ENCODE assay signal across 16 cellular contexts in genomic region chr5:148829734-148830133, GRCh38. TPM values are rescaled to one million over a fixed set of nuclear protein-coding genes. Genes with fewer than 3 reads are reported as not detected.
DNase-seq lines count a peak whose midpoint lies in the region; ATAC-seq, FAIRE-seq and TF ChIP-seq lines count a peak whose summit lies in the region.
"Had no signal": no experiment of that assay in that cellular context is flagged by ENCODE, and none has a peak within 500 bp of the region (broad histone marks: within the 10 kb centered on the region; RNA-seq: fewer than 3 reads in every experiment).

No MANE protein-coding gene starts in this region.

- ATAC-seq in stimulated activated effector memory CD8-positive, alpha-beta T cell treated with anti-CD3 and anti-CD28 coated beads, Interleukin-12 subunit alpha, Interleukin-12 subunit beta, amount 100 ng/mL, for 72 hours: no peak
- ATAC-seq in HG03378 (IDR thresholded peaks at IDR 0.05; ENCODE audit: unreplicated experiment): no peak

- no peaks in the 10 kb centered on the region for H3K9me3 ChIP-seq in astrocyte (ENCODE audit: insufficient read depth, low read depth, low read length)
- H3K9me3 ChIP-seq: ascending aorta had no signal

- no peaks in the 10 kb centered on the region for H3K27me3 ChIP-seq in astrocyte (ENCODE audit: insufficient read depth, low read length)
- H3K27me3 ChIP-seq: ascending aorta had no signal

- H3K4me3 Mint-ChIP-seq in astrocyte (ENCODE audit: unreplicated experiment) (no peak overlapping the region), immature natural killer cell (peak overlapping the region; percentile 96 to 99 (median 98))
- peak overlapping the region; percentile 88 for H3K4me3 Mint-ChIP-seq in stimulated activated effector memory CD8-positive, alpha-beta T cell treated with anti-CD3 and anti-CD28 coated beads, Interleukin-12 subunit alpha, Interleukin-12 subunit beta, amount 100 ng/mL, for 72 hours

- H3K27me3 Mint-ChIP-seq in astrocyte (ENCODE audit: low read depth, unreplicated experiment) (no peaks in the 10 kb centered on the region), immature natural killer cell (ENCODE audit: low read depth in 3 of 3) (peaks cover 1 to 19% (median 8%) of the 10 kb centered on the region in 3 donors)

- no peaks in the 10 kb centered on the region for H3K36me3 Mint-ChIP-seq in astrocyte (ENCODE audit: low read depth, unreplicated experiment)
- H3K36me3 Mint-ChIP-seq in immature natural killer cell: peaks cover 37 to 56% (median 56%) of the 10 kb centered on the region in 3 donors
- no peaks in the 10 kb centered on the region for H3K36me3 Mint-ChIP-seq in stimulated activated effector memory CD8-positive, alpha-beta T cell treated with anti-CD3 and anti-CD28 coated beads, Interleukin-12 subunit alpha, Interleukin-12 subunit beta, amount 100 ng/mL, for 72 hours

- H3K27ac Mint-ChIP-seq in astrocyte (ENCODE audit: unreplicated experiment) (peak overlapping the region; percentile 27), immature natural killer cell (peak overlapping the region; percentile 84 to 98 (median 94))
- H3K27ac Mint-ChIP-seq in stimulated activated effector memory CD8-positive, alpha-beta T cell treated with anti-CD3 and anti-CD28 coated beads, Interleukin-12 subunit alpha, Interleukin-12 subunit beta, amount 100 ng/mL, for 72 hours: peak overlapping the region; percentile 15

- peaks cover 16% of the 10 kb centered on the region for H3K4me1 Mint-ChIP-seq in astrocyte (ENCODE audit: low read depth, unreplicated experiment)
- H3K4me1 Mint-ChIP-seq in immature natural killer cell: peaks cover 66 to 81% of the 10 kb centered on the region in 2 donors
- H3K4me1 Mint-ChIP-seq in stimulated activated effector memory CD8-positive, alpha-beta T cell treated with anti-CD3 and anti-CD28 coated beads, Interleukin-12 subunit alpha, Interleukin-12 subunit beta, amount 100 ng/mL, for 72 hours: peaks cover 75% of the 10 kb centered on the region

- no peaks in the 10 kb centered on the region for H3K36me3 ChIP-seq in astrocyte (ENCODE audit: insufficient read depth, low read length)
- H3K36me3 ChIP-seq: ascending aorta had no signal

- no peak for TF ChIP-seq CTCF in astrocyte (IDR thresholded peaks at IDR 0.05; ENCODE audit: insufficient read depth, low read depth, low read length)

- H3K4me1 ChIP-seq in astrocyte (ENCODE audit: insufficient read depth, low read length): peaks cover 12% of the 10 kb centered on the region

- H3K9ac ChIP-seq in astrocyte (ENCODE audit: low read length): no peak overlapping the region

- peak overlapping the region; percentile 99 for H3K4me2 ChIP-seq in astrocyte (ENCODE audit: low read length)

- no peaks in the 10 kb centered on the region for H3K9me3 Mint-ChIP-seq in astrocyte (ENCODE audit: unreplicated experiment)
- no peaks in the 10 kb centered on the region for H3K9me3 Mint-ChIP-seq in immature natural killer cell
- H3K9me3 Mint-ChIP-seq in stimulated activated effector memory CD8-positive, alpha-beta T cell treated with anti-CD3 and anti-CD28 coated beads, Interleukin-12 subunit alpha, Interleukin-12 subunit beta, amount 100 ng/mL, for 72 hours: no peaks in the 10 kb centered on the region

- FAIRE-seq in astrocyte (lab: Jason Lieb, UNC): no peak
- FAIRE-seq: RCC 7860 had no signal

- H4K20me1 ChIP-seq in astrocyte (ENCODE audit: insufficient read depth, low read length): no peaks in the 10 kb centered on the region

- H3K79me2 ChIP-seq in astrocyte (ENCODE audit: insufficient read depth, low read length): peaks cover 4% of the 10 kb centered on the region

- peak; percentile 15 for DNase-seq in NCI-H345 (lab: John Stamatoyannopoulos, UW)
- no peak for DNase-seq in NCI-H345 treated with DMSO at 0.1 percent for 48 hours (lab: John Stamatoyannopoulos, UW; ENCODE audit: unreplicated experiment)
- no peak for DNase-seq in astrocyte (ENCODE audit: low read depth)
- DNase-seq in immature natural killer cell: no peak
- DNase-seq in stimulated activated effector memory CD8-positive, alpha-beta T cell treated with anti-CD3 and anti-CD28 coated beads, Interleukin-12 subunit alpha, Interleukin-12 subunit beta, amount 100 ng/mL, for 72 hours (ENCODE audit: low spot score in 2 of 2): no peak
- DNase-seq in cerebellar cortex (ENCODE audit: low spot score): no peak
- DNase-seq in central memory CD4-positive, alpha-beta T cell: no peak
- DNase-seq: 8988T; activated CD4-positive, alpha-beta T cell treated with anti-CD3 and anti-CD28 coated beads, Interleukin-2, amount 50 U/mL, for 1 hour; GF-D8; glutamatergic neuron; HCEC 1CT; NCI-H187 treated with DMSO at 0.1 percent for 48 hours had no signal

- no peak overlapping the region for H2AFZ ChIP-seq in astrocyte (ENCODE audit: low read depth, low read length)

- H3K27ac ChIP-seq in astrocyte (ENCODE audit: low read depth, low read length): no peak overlapping the region
- H3K27ac ChIP-seq: ascending aorta had no signal

- no peak overlapping the region for H3K4me3 ChIP-seq in astrocyte (ENCODE audit: insufficient read depth, low read depth, low read length)

RNA-seq across cellular contexts. Expression of gene ADRB2, which starts 3.3 kb away (rescaled TPM):
- 0.62 and 0.64 TPM in 2 replicates for total RNA-seq in astrocyte
- polyA plus RNA-seq in immature natural killer cell: 10 to 100 TPM; 34.4 to 65.2 (median 54.1) TPM

Comparison
In these comparisons a context has a peak if more than half of its experiments do, and no peak if none do; other contexts are left out.
1. H3K27ac Mint-ChIP-seq: peak in every context shown above with its lines; median percentile 94 in immature natural killer cell; 27 in astrocyte; 15 in stimulated activated effector memory CD8-positive, alpha-beta T cell treated with anti-CD3 and anti-CD28 coated beads, Interleukin-12 subunit alpha, Interleukin-12 subunit beta, amount 100 ng/mL, for 72 hours.